18 cellular contexts compared by ENCODE assay signal in genomic region chr9:128532581-128532980, GRCh38.
"Had no signal": no experiment of that assay in that cellular context is flagged by ENCODE, and none has a peak within 500 bp of the region (broad histone marks: within the 10 kb centered on the region; RNA-seq: fewer than 3 reads in every experiment).

No MANE protein-coding gene starts in this region.

- H3K27ac Mint-ChIP-seq: activated CD4-positive, alpha-beta memory T cell treated with anti-CD3 and anti-CD28 coated beads for 36 hours; activated CD8-positive, alpha-beta memory T cell treated with anti-CD3 and anti-CD28 coated beads, Interleukin-2, amount 10 ng/mL, durations not matched to agents 7 days and 5 days had no signal

- H3K27me3 Mint-ChIP-seq: activated CD4-positive, alpha-beta memory T cell treated with anti-CD3 and anti-CD28 coated beads for 36 hours; activated CD8-positive, alpha-beta memory T cell treated with anti-CD3 and anti-CD28 coated beads, Interleukin-2, amount 10 ng/mL, durations not matched to agents 7 days and 5 days had no signal

- H3K4me1 Mint-ChIP-seq: natural killer cell had no signal

- ATAC-seq: activated CD8-positive, alpha-beta memory T cell treated with anti-CD3 and anti-CD28 coated beads, Interleukin-2, amount 10 ng/mL, durations not matched to agents 7 days and 5 days; heart left ventricle; left cardiac atrium; natural killer cell had no signal

- H3K4me3 Mint-ChIP-seq: activated CD4-positive, alpha-beta memory T cell treated with anti-CD3 and anti-CD28 coated beads for 36 hours; activated CD8-positive, alpha-beta memory T cell treated with anti-CD3 and anti-CD28 coated beads, Interleukin-2, amount 10 ng/mL, durations not matched to agents 7 days and 5 days; natural killer cell had no signal

- H3K27ac ChIP-seq: epithelial cell of prostate, heart left ventricle, prostate gland, thoracic aorta, upper lobe of left lung had no signal

- H3K9me3 ChIP-seq: heart left ventricle, prostate gland, thoracic aorta, upper lobe of left lung had no signal

- H3K27me3 ChIP-seq: heart left ventricle, upper lobe of left lung had no signal

- H3K4me1 ChIP-seq: heart left ventricle, prostate gland, upper lobe of left lung had no signal

- H3K4me3 ChIP-seq: heart left ventricle, prostate gland, thoracic aorta, upper lobe of left lung had no signal

- H3K9me3 Mint-ChIP-seq: activated CD4-positive, alpha-beta memory T cell treated with anti-CD3 and anti-CD28 coated beads for 36 hours; natural killer cell had no signal

- DNase-seq: activated CD4-positive, alpha-beta memory T cell treated with anti-CD3 and anti-CD28 coated beads for 36 hours; activated CD4-positive, alpha-beta T cell treated with anti-CD3 and anti-CD28 coated beads for 1 hour; activated CD8-positive, alpha-beta memory T cell treated with anti-CD3 and anti-CD28 coated beads, Interleukin-2, amount 10 ng/mL, durations not matched to agents 7 days and 5 days; activated T-cell treated with anti-CD3 and anti-CD28 coated beads for 4 hours; amygdala; heart left ventricle; islet precursor cell; left cardiac atrium; midbrain; natural killer cell; stimulated activated CD4-positive, alpha-beta T cell treated with anti-CD3 and anti-CD28 coated beads, Interleukin-2, amount 100 ng/mL, for 48 hours; stimulated activated naive CD4-positive, alpha-beta T cell treated with Interleukin-2 at 50 U/mL for 16 hours; T-helper 1 cell; T-helper 9 cell; upper lobe of left lung had no signal
